23 cellular contexts compared by ENCODE assay signal in the genomic region with DNA sequence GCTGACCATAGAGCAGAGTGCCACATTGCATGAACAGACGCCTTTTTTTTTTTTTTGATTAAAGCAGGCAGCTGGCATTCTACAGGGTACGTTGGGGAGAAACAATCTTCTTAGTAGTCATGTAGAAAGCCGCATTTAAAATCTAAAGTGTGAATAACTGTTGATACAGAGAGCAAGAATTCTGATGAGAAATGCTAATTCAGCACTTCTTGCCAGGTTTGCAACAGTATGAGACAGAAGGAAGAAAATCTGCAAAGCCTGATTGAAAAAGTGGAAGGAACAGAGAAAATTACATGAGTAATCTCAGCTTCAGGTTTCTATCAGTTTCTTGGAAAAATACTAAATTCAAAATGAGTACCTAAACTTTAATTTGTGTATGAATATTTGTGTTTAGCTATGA.
A peak's percentile ranks its signal among the peaks of the same experiment; 100 is the strongest.
DNase-seq lines count a peak whose midpoint lies in the region; ATAC-seq, FAIRE-seq and TF ChIP-seq lines count a peak whose summit lies in the region.
"Had no signal": no experiment of that assay in that cellular context is flagged by ENCODE, and none has a peak within 500 bp of the region (broad histone marks: within the 10 kb centered on the region; RNA-seq: fewer than 3 reads in every experiment).

No MANE protein-coding gene starts in this region.

- no peaks in the 10 kb centered on the region for H3K27me3 Mint-ChIP-seq in naive thymus-derived CD4-positive, alpha-beta T cell
- H3K27me3 Mint-ChIP-seq: CD4-positive, CD25-positive, alpha-beta regulatory T cell had no signal

- H3K4me3 Mint-ChIP-seq in naive thymus-derived CD4-positive, alpha-beta T cell = no peak overlapping the region
- H3K4me3 Mint-ChIP-seq: CD14-positive monocyte; CD4-positive, CD25-positive, alpha-beta regulatory T cell; CD8-positive, alpha-beta T cell had no signal

- H4K8ac ChIP-seq in H1 (ENCODE audit: extremely low read depth, insufficient read depth, low read length) = no peak overlapping the region

- CTCF ChIA-PET in SK-N-SH (lab: Yijun Ruan, JAX) = interaction anchor here (0.5 to 2.8 kb wide), 5 partner anchors 8 to 653 kb away, joined by 3 to 10 read pairs (median 3); no protein-coding TSS in a partner anchor
- CTCF ChIA-PET in A549 (lab: Yijun Ruan, JAX) = no interaction called here
- CTCF ChIA-PET in K562 (lab: Yijun Ruan, JAX; ENCODE audit: low intra/inter-chr PET ratio) = no interaction called here
- CTCF ChIA-PET in H1 (lab: Charles Lee; ENCODE audit: partially characterized antibody) = no interaction called here
- CTCF ChIA-PET in naive thymus-derived CD4-positive, alpha-beta T cell (lab: Charles Lee) = interaction anchor here (0.7 kb wide), 1 partner anchor 180 kb away, joined by 3 read pairs; no protein-coding TSS in a partner anchor

- H3K9me1 ChIP-seq in K562 (ENCODE audit: control insufficient read depth, insufficient read depth, low read length) = no peaks in the 10 kb centered on the region

- WGBS in SK-N-SH (ENCODE audit: low lambda C conversion rate) = 10% methylated on average over 3 of the region's 3 CpGs
- 0% methylated on average over 3 of the region's 3 CpGs for WGBS in A549 (ENCODE audit: missing lambda C conversion rate)
- 0% methylated on average over 3 of the region's 3 CpGs for WGBS in K562 (ENCODE audit: insufficient coverage, low coverage, missing lambda C conversion rate)
- 96% methylated on average over 3 of the region's 3 CpGs; no CpG with 5 or more reads in 1 of the 2 experiments for WGBS in H1 (ENCODE audit: extremely low coverage in 1 of 2, insufficient coverage in 1 of 2, insufficient read length in 1 of 2, insufficient replicate concordance in 2 of 2, low coverage in 1 of 2, low lambda C conversion rate in 2 of 2, missing lambda C conversion rate in 1 of 2), 2 experiments

- no peaks in the 10 kb centered on the region for H3K23me2 ChIP-seq in H1 (ENCODE audit: low read depth, low read length)

- in situ Hi-C loops in K562 (cut with MboI) = no loop called here

- H3K9me2 ChIP-seq in SK-N-SH = no peaks in the 10 kb centered on the region

- no peaks in the 10 kb centered on the region for H3K4me1 Mint-ChIP-seq in naive thymus-derived CD4-positive, alpha-beta T cell
- H3K4me1 Mint-ChIP-seq: CD14-positive monocyte; CD4-positive, CD25-positive, alpha-beta regulatory T cell had no signal

- H2AK5ac ChIP-seq in H1 (ENCODE audit: low read depth, low read length) = no peak overlapping the region

- peaks cover 3 to 28% (median 8%) of the 10 kb centered on the region in 11 donors for H3K9me3 Mint-ChIP-seq in naive thymus-derived CD4-positive, alpha-beta T cell

- H3K27ac Mint-ChIP-seq in naive thymus-derived CD4-positive, alpha-beta T cell = no peak overlapping the region
- H3K27ac Mint-ChIP-seq: CD14-positive monocyte; CD4-positive, CD25-positive, alpha-beta regulatory T cell; CD8-positive, alpha-beta T cell had no signal

- H3F3A ChIP-seq in SK-N-SH (replicated peaks; ENCODE audit: insufficient read depth) = no peaks in the 10 kb centered on the region

- no TSS peak for BruUV-seq in K562 (replicated peaks; lab: Mats Ljungman, UMichigan)

- H3K4me1 ChIP-seq in SK-N-SH (ENCODE audit: control insufficient read depth in 1 of 2, insufficient read depth in 2 of 2, low read depth in 1 of 2, low read length in 1 of 2) = peaks cover 0 to 3% of the 10 kb centered on the region in 2 experiments; a peak in 2 of 4 replicates
- no peaks in the 10 kb centered on the region for H3K4me1 ChIP-seq in A549
- no peaks in the 10 kb centered on the region for H3K4me1 ChIP-seq in K562 (replicated peaks in 1 of 2; ENCODE audit: control insufficient read depth in 2 of 2, insufficient read depth in 2 of 2, low read length in 2 of 2)
- peaks cover 0 to 6% (median 3%) of the 10 kb centered on the region in 4 experiments; a peak in 3 of 7 replicates for H3K4me1 ChIP-seq in H1 (replicated peaks in 1 of 4; ENCODE audit: control insufficient read depth in 3 of 4, insufficient read depth in 4 of 4, low read length in 3 of 4)
- H3K4me1 ChIP-seq in naive thymus-derived CD4-positive, alpha-beta T cell (ENCODE audit: control insufficient read depth in 2 of 2, insufficient read depth in 2 of 2, low read length in 2 of 2) = no peaks in the 10 kb centered on the region
- H3K4me1 ChIP-seq: BLaER1, Caco-2 had no signal

- no peak overlapping the region for H3K18ac ChIP-seq in H1 (ENCODE audit: extremely low read depth, low read length)

- TF ChIP-seq EP300 in SK-N-SH (IDR thresholded peaks at IDR 0.05; ENCODE audit: borderline replicate concordance in 1 of 2, low read depth in 1 of 2, low read length in 1 of 2) = no peak
- TF ChIP-seq EP300 in A549 (IDR thresholded peaks at IDR 0.05) = no peak
- TF ChIP-seq EP300 in K562 (IDR thresholded peaks at IDR 0.05; ENCODE audit: low read length) = no peak
- TF ChIP-seq EP300 in H1 (IDR thresholded peaks at IDR 0.05; ENCODE audit: borderline replicate concordance in 1 of 2, low read depth in 2 of 2, low read length in 2 of 2) = no peak

- no peaks in the 10 kb centered on the region for H3K79me1 ChIP-seq in H1 (ENCODE audit: low read depth, low read length)

- DNase-seq in SK-N-SH (peak; percentile 16), A549 (ENCODE audit: low read depth in 1 of 2, low spot score in 1 of 2) (no peak), K562 (ENCODE audit: extremely low read depth in 1 of 4, low spot score in 3 of 4) (no peak), H1 (ENCODE audit: low read depth in 1 of 2, low spot score in 2 of 2) (no peak)
- DNase-seq in stimulated activated CD4-positive, alpha-beta T cell treated with anti-CD3 and anti-CD28 coated beads, Interleukin-2, amount 100 ng/mL, for 48 hours = no peak
- no peak for DNase-seq in naive thymus-derived CD4-positive, alpha-beta T cell
- DNase-seq: ACHN; BE2C; C1 segment of cervical spinal cord; Caco-2; Calu3; CD4-positive, CD25-positive, alpha-beta regulatory T cell; CD8-positive, alpha-beta T cell; DMS79 treated with DMSO at 0.1 percent for 48 hours; GF-D8 had no signal

- no peak overlapping the region for H2BK12ac ChIP-seq in H1 (ENCODE audit: low read depth, low read length)

- no peak overlapping the region for H3K23ac ChIP-seq in H1 (ENCODE audit: insufficient read length)

- H3K36me3 Mint-ChIP-seq in naive thymus-derived CD4-positive, alpha-beta T cell = peaks cover 0 to 2% (median 0%) of the 10 kb centered on the region in 5 donors
- H3K36me3 Mint-ChIP-seq: CD14-positive monocyte; CD4-positive, CD25-positive, alpha-beta regulatory T cell; CD8-positive, alpha-beta T cell had no signal

- TF ChIP-seq RAD21 in SK-N-SH (IDR thresholded peaks at IDR 0.05; ENCODE audit: low read length) (peak; percentile 11; the same call in 1 of the 2 replicates), A549 (conservative IDR thresholded peaks at IDR 0.05 in 1 of 2, IDR thresholded peaks at IDR 0.05 in 1 of 2) (no peak), K562 (CRISPR knock-in tag; conservative IDR thresholded peaks at IDR 0.05 in 1 of 2, IDR thresholded peaks at IDR 0.05 in 1 of 2) (no peak), H1 (IDR thresholded peaks at IDR 0.05 in 1 of 2, conservative IDR thresholded peaks at IDR 0.05 in 1 of 2; ENCODE audit: low read depth in 2 of 2, low read length in 2 of 2) (no peak)

- no peak overlapping the region for H3K14ac ChIP-seq in H1 (ENCODE audit: insufficient read length)

- no peak overlapping the region for H4K91ac ChIP-seq in H1 (replicated peaks; ENCODE audit: insufficient read length, low read length)

- no peaks in the 10 kb centered on the region for H3K36me3 ChIP-seq in SK-N-SH (replicated peaks in 1 of 2; ENCODE audit: control insufficient read depth in 1 of 2, insufficient read depth in 2 of 2, low read length in 1 of 2)
- no peaks in the 10 kb centered on the region for H3K36me3 ChIP-seq in K562 (ENCODE audit: control insufficient read depth, insufficient read depth, low read length)
- no peaks in the 10 kb centered on the region for H3K36me3 ChIP-seq in H1 (ENCODE audit: control insufficient read depth in 2 of 4, insufficient read depth in 4 of 4, low read length in 3 of 4)
- no peaks in the 10 kb centered on the region for H3K36me3 ChIP-seq in naive thymus-derived CD4-positive, alpha-beta T cell (ENCODE audit: control insufficient read depth in 2 of 3, insufficient read depth in 3 of 3, low read length in 3 of 3)
- H3K36me3 ChIP-seq: BE2C, BLaER1 had no signal

- H2AFZ ChIP-seq in SK-N-SH (ENCODE audit: low read depth) = no peak overlapping the region
- H2AFZ ChIP-seq in K562 (ENCODE audit: low read depth, low read length) = no peak overlapping the region
- no peak overlapping the region for H2AFZ ChIP-seq in H1 (ENCODE audit: low read length)

- H3K9me3 ChIP-seq in SK-N-SH (peaks cover 9% of the 10 kb centered on the region; the same call in 1 of the 2 replicates), A549 (no peaks in the 10 kb centered on the region), K562 (replicated peaks; ENCODE audit: control insufficient read depth, insufficient read depth, low read depth, low read length) (no peaks in the 10 kb centered on the region), H1 (ENCODE audit: insufficient read depth in 2 of 2, low read depth in 1 of 2, low read length in 1 of 2) (no peaks in the 10 kb centered on the region; a peak in 1 of 4 replicates)
- no peaks in the 10 kb centered on the region for H3K9me3 ChIP-seq in naive thymus-derived CD4-positive, alpha-beta T cell (ENCODE audit: control insufficient read depth in 2 of 3, low read length in 3 of 3)
- H3K9me3 ChIP-seq: BE2C, BLaER1, Caco-2 had no signal

- no peak overlapping the region for H3K9ac ChIP-seq in SK-N-SH
- H3K9ac ChIP-seq in K562 (ENCODE audit: insufficient read depth in 1 of 2, low read depth in 2 of 2, low read length in 2 of 2) = no peak overlapping the region
- H3K9ac ChIP-seq in H1 (replicated peaks in 1 of 4; ENCODE audit: extremely low read depth in 1 of 4, low read depth in 3 of 4, low read length in 3 of 4) = no peak overlapping the region
- H3K9ac ChIP-seq: BLaER1 had no signal

- no peak for TF ChIP-seq CTCF in SK-N-SH (IDR thresholded peaks at IDR 0.05)
- TF ChIP-seq CTCF in A549 (IDR thresholded peaks at IDR 0.05) = no peak
- no peak for TF ChIP-seq CTCF in K562 (IDR thresholded peaks at IDR 0.05 in 2 of 3, conservative IDR thresholded peaks at IDR 0.05 in 1 of 3; ENCODE audit: insufficient read depth in 2 of 3, low read depth in 1 of 3, low read length in 3 of 3)
- no peak for TF ChIP-seq CTCF in H1 (IDR thresholded peaks at IDR 0.05; ENCODE audit: control extremely low read depth in 1 of 3, insufficient read depth in 1 of 3, low read depth in 1 of 3, low read length in 3 of 3)

- no peaks in the 10 kb centered on the region for H3K27me3 ChIP-seq in SK-N-SH (ENCODE audit: insufficient read depth)
- H3K27me3 ChIP-seq in K562 (ENCODE audit: control insufficient read depth in 2 of 2, insufficient read depth in 2 of 2, low read length in 2 of 2) = no peaks in the 10 kb centered on the region
- no peaks in the 10 kb centered on the region for H3K27me3 ChIP-seq in H1 (replicated peaks in 1 of 4; ENCODE audit: control insufficient read depth in 3 of 4, extremely low read depth in 1 of 4, insufficient read depth in 3 of 4, low read length in 3 of 4)
- no peaks in the 10 kb centered on the region for H3K27me3 ChIP-seq in naive thymus-derived CD4-positive, alpha-beta T cell (ENCODE audit: control insufficient read depth in 2 of 2, insufficient read depth in 2 of 2, low read length in 2 of 2)
- H3K27me3 ChIP-seq: BE2C, BLaER1 had no signal

- intact Hi-C loops in K562 (cut with micrococcal nuclease) = no loop called here
- intact Hi-C loops in naive thymus-derived CD4-positive, alpha-beta T cell (cut with micrococcal nuclease) = no loop called here

- H3K4me3 ChIP-seq in SK-N-SH (ENCODE audit: low read depth in 2 of 2, low read length in 1 of 2) = no peak overlapping the region
- no peak overlapping the region for H3K4me3 ChIP-seq in A549
- H3K4me3 ChIP-seq in K562 = no peak overlapping the region
- H3K4me3 ChIP-seq in H1 (ENCODE audit: extremely low read depth in 1 of 4, insufficient read depth in 2 of 4, low read depth in 3 of 4, low read length in 4 of 4) = no peak overlapping the region
- no peak overlapping the region for H3K4me3 ChIP-seq in naive thymus-derived CD4-positive, alpha-beta T cell (ENCODE audit: low read length)
- H3K4me3 ChIP-seq: BLaER1 had no signal

- no peak overlapping the region for H2BK20ac ChIP-seq in H1 (ENCODE audit: low read length)

- H3K27ac ChIP-seq in SK-N-SH (ENCODE audit: low read depth in 2 of 2, low read length in 1 of 2) (no peak overlapping the region), A549 (no peak overlapping the region), K562 (ENCODE audit: extremely low read depth, low read depth, low read length) (no peak overlapping the region), H1 (ENCODE audit: low read depth, low read length) (no peak overlapping the region)
- H3K27ac ChIP-seq in naive thymus-derived CD4-positive, alpha-beta T cell (ENCODE audit: low read depth, low read length) = no peak overlapping the region
- H3K27ac ChIP-seq: 22Rv1, BLaER1 had no signal

- no peak for FAIRE-seq in A549 (lab: Jason Lieb, UNC)
- no peak for FAIRE-seq in K562 (lab: Jason Lieb, UNC)
- FAIRE-seq in H1 (lab: Jason Lieb, UNC) = no peak
- FAIRE-seq: D721Med, G401.6, GM12891, GM19239 had no signal

- no peaks in the 10 kb centered on the region for H4K20me1 ChIP-seq in SK-N-SH (ENCODE audit: insufficient read depth)
- H4K20me1 ChIP-seq in K562 (replicated peaks; ENCODE audit: control insufficient read depth, insufficient read depth, low read length) = no peaks in the 10 kb centered on the region
- H4K20me1 ChIP-seq in H1 (replicated peaks in 1 of 2; ENCODE audit: control insufficient read depth in 1 of 2, insufficient read depth in 2 of 2, low read length in 2 of 2) = no peaks in the 10 kb centered on the region
- H4K20me1 ChIP-seq: BLaER1 had no signal

- no peak overlapping the region for H4K5ac ChIP-seq in H1 (ENCODE audit: insufficient read length, low read depth, low read length)

- H3K79me2 ChIP-seq in SK-N-SH (ENCODE audit: insufficient read depth) (no peaks in the 10 kb centered on the region), K562 (ENCODE audit: control insufficient read depth, insufficient read depth, low read length) (no peaks in the 10 kb centered on the region), H1 (ENCODE audit: control insufficient read depth in 1 of 2, insufficient read depth in 2 of 2, low read length in 2 of 2) (no peaks in the 10 kb centered on the region)

- POLR2A ChIA-PET in SK-N-SH (lab: Yijun Ruan, JAX) = interaction anchor here (0.6 kb wide), 1 partner anchor 24 kb away, joined by 3 read pairs; no protein-coding TSS in a partner anchor
- POLR2A ChIA-PET in A549 (lab: Yijun Ruan, JAX) = no interaction called here
- POLR2A ChIA-PET in K562 (lab: Yijun Ruan, JAX) = no interaction called here
- POLR2A ChIA-PET in H1 (lab: Charles Lee; ENCODE audit: partially characterized antibody) = no interaction called here
- POLR2A ChIA-PET in naive thymus-derived CD4-positive, alpha-beta T cell (lab: Charles Lee) = no interaction called here

- no peak overlapping the region for H3K56ac ChIP-seq in H1 (replicated peaks; ENCODE audit: insufficient read length, low read depth, low read length)

- H2BK15ac ChIP-seq in H1 (ENCODE audit: low read length) = no peak overlapping the region

- H3K4me2 ChIP-seq in SK-N-SH (no peak overlapping the region), A549 (no peak overlapping the region), K562 (ENCODE audit: insufficient read depth, low read length) (no peak overlapping the region), H1 (ENCODE audit: insufficient read depth in 1 of 2, low read depth in 2 of 2, low read length in 2 of 2) (no peak overlapping the region)
- H3K4me2 ChIP-seq: BLaER1 had no signal

- H2BK120ac ChIP-seq in H1 (replicated peaks; ENCODE audit: low read depth, low read length) = no peak overlapping the region

- ATAC-seq in SK-N-SH treated with all-trans-retinoic acid at 6 μM for 48 hours = no peak
- ATAC-seq in A549 = no peak
- ATAC-seq in K562 = no peak
- no peak for ATAC-seq in naive thymus-derived CD4-positive, alpha-beta T cell
- ATAC-seq: CD8-positive, alpha-beta T cell had no signal

- no peak overlapping the region for H3K4ac ChIP-seq in H1 (replicated peaks; ENCODE audit: insufficient read length, low read depth, low read length)

- no peak overlapping the region for H2BK5ac ChIP-seq in H1 (ENCODE audit: low read depth, low read length)

- TF ChIP-seq POLR2A in A549 (IDR thresholded peaks at IDR 0.05; ENCODE audit: low read length) (no peak), K562 (conservative IDR thresholded peaks at IDR 0.05) (no peak), H1 (IDR thresholded peaks at IDR 0.05; ENCODE audit: control extremely low read depth in 1 of 2, low read depth in 2 of 2, low read length in 2 of 2) (no peak)

Comparison
In these comparisons a context has a peak if more than half of its experiments do, and no peak if none do; other contexts are left out.
1. CTCF ChIA-PET loops: an anchor here in SK-N-SH (0.5 to 2.8 kb wide) and naive thymus-derived CD4-positive, alpha-beta T cell (0.7 kb wide); none called in A549, K562 and H1.